Comparison of ENCODE assay signal across 15 cellular contexts in the genomic region with DNA sequence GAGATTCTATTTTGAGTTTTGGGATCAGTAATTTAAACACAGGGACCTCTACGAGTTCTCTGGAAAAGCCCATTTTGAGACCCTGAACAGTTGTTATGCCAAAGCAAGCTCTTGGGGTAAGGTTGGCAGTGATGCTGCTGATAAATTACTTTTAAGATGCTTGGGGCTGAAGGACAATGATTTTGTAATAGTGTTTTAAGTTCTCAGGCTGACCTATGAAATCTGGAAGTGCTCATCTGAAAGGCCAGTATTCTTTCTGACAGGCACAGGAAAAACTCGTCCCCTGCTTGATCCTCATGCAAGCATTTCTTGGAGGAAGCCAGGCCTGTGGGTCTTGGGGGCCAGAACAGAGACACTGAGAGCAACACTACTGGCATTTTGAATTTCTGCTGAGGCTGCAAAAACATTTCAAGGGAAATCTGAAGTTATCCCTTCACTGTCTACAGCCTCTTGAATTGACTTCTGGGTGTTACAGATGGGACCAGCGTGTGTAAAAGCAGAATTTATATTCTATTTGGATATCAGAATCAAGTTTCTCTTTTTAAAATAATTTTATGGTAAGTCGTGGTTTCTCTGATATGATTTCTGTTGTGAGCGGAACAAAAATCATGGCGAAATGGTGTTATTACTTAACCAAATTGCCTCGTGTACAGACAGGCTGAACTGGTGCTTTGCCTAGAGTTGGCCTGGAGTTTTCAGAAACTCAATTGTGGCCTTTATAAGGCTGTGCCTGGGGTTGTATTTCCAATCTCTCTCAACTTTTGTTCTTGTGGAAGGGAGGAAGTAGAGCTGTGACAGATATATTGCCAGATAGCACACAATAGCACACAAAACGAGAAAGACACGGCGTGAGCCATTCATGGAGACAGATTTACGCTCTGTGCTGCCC.
DNase-seq lines count a peak whose midpoint lies in the region; ATAC-seq, FAIRE-seq and TF ChIP-seq lines count a peak whose summit lies in the region.
"Had no signal": no experiment of that assay in that cellular context is flagged by ENCODE, and none has a peak within 500 bp of the region (broad histone marks: within the 10 kb centered on the region; RNA-seq: fewer than 3 reads in every experiment).

No MANE protein-coding gene starts in this region.

- H3K4me3 ChIP-seq in HepG2 (replicated peaks in 1 of 3; ENCODE audit: insufficient read depth in 1 of 3, low read depth in 2 of 3, low read length in 3 of 3) (no peak overlapping the region), right lobe of liver (no peak overlapping the region), muscle layer of duodenum (ENCODE audit: low read depth in 1 of 2, low read length in 2 of 2) (no peak overlapping the region), colonic mucosa (no peak overlapping the region)

- POLR2A ChIA-PET in HepG2 (lab: Yijun Ruan, JAX): no interaction called here
- POLR2A ChIA-PET in activated CD4-positive, alpha-beta T cell treated with anti-CD3 and anti-CD28 coated beads for 36 hours (lab: Charles Lee): no interaction called here

- H3K4me3 Mint-ChIP-seq in activated CD4-positive, alpha-beta T cell treated with anti-CD3 and anti-CD28 coated beads for 36 hours: no peak overlapping the region
- H3K4me3 Mint-ChIP-seq: IgD-negative memory B cell had no signal

- no peak for TF ChIP-seq RAD21 in HepG2 (CRISPR knock-in tag; IDR thresholded peaks at IDR 0.05)

- BruUV-seq in HepG2 (replicated peaks; lab: Mats Ljungman, UMichigan): no TSS peak

- H3K36me3 Mint-ChIP-seq in activated CD4-positive, alpha-beta T cell treated with anti-CD3 and anti-CD28 coated beads for 36 hours (ENCODE audit: low read depth): no peaks in the 10 kb centered on the region
- H3K36me3 Mint-ChIP-seq: IgD-negative memory B cell had no signal

- no peak overlapping the region for H3K27ac Mint-ChIP-seq in activated CD4-positive, alpha-beta T cell treated with anti-CD3 and anti-CD28 coated beads for 36 hours
- H3K27ac Mint-ChIP-seq: IgD-negative memory B cell had no signal

- H3K27me3 ChIP-seq in HepG2 (ENCODE audit: control insufficient read depth in 1 of 2, insufficient read depth in 2 of 2, low read length in 2 of 2) (no peaks in the 10 kb centered on the region), right lobe of liver (no peaks in the 10 kb centered on the region), muscle layer of duodenum (ENCODE audit: low read depth, low read length) (no peaks in the 10 kb centered on the region), colonic mucosa (no peaks in the 10 kb centered on the region)
- H3K27me3 ChIP-seq: brain microvascular endothelial cell had no signal

- TF ChIP-seq CTCF in HepG2 (CRISPR knock-in tag; IDR thresholded peaks at IDR 0.05): no peak
- no peak for TF ChIP-seq CTCF in right lobe of liver (IDR thresholded peaks at IDR 0.05)
- TF ChIP-seq CTCF in colonic mucosa (IDR thresholded peaks at IDR 0.05): no peak

- CTCF ChIA-PET in HepG2 (lab: Yijun Ruan, JAX; ENCODE audit: low intra/inter-chr PET ratio, low total read pairs): no interaction called here
- CTCF ChIA-PET in activated CD4-positive, alpha-beta T cell treated with anti-CD3 and anti-CD28 coated beads for 36 hours (lab: Charles Lee): interaction anchor here (0.6 kb wide), 1 partner anchor 209 kb away, joined by 3 read pairs; no protein-coding TSS in a partner anchor

- H3K36me3 ChIP-seq in HepG2 (replicated peaks in 1 of 2; ENCODE audit: control insufficient read depth in 1 of 2, insufficient read depth in 2 of 2, low read length in 2 of 2) (no peaks in the 10 kb centered on the region), right lobe of liver (no peaks in the 10 kb centered on the region), muscle layer of duodenum (ENCODE audit: control insufficient read depth in 1 of 2, insufficient read depth in 2 of 2, low read length in 2 of 2) (no peaks in the 10 kb centered on the region), colonic mucosa (no peaks in the 10 kb centered on the region)
- H3K36me3 ChIP-seq: brain microvascular endothelial cell had no signal

- no peaks in the 10 kb centered on the region for H4K20me1 ChIP-seq in HepG2 (ENCODE audit: insufficient read depth, low read length)

- H3K9me3 ChIP-seq in HepG2 (ENCODE audit: low read length): no peaks in the 10 kb centered on the region
- no peaks in the 10 kb centered on the region for H3K9me3 ChIP-seq in right lobe of liver
- H3K9me3 ChIP-seq in muscle layer of duodenum (ENCODE audit: control insufficient read depth in 1 of 2, low read length in 2 of 2): no peaks in the 10 kb centered on the region
- H3K9me3 ChIP-seq in colonic mucosa: no peaks in the 10 kb centered on the region

- no peak overlapping the region for H3K27ac ChIP-seq in HepG2 (ENCODE audit: extremely low read length, insufficient read depth, low read length)
- no peak overlapping the region for H3K27ac ChIP-seq in right lobe of liver
- H3K27ac ChIP-seq in muscle layer of duodenum (ENCODE audit: low read length): peak overlapping the region; percentile 8
- H3K27ac ChIP-seq in colonic mucosa: no peak overlapping the region
- H3K27ac ChIP-seq: brain microvascular endothelial cell, VCaP had no signal

- H3K79me2 ChIP-seq in HepG2 (ENCODE audit: insufficient read depth, low read length): no peaks in the 10 kb centered on the region

- no peak overlapping the region for H3K4me2 ChIP-seq in HepG2 (ENCODE audit: low read depth, low read length)

- no peak for TF ChIP-seq EP300 in HepG2 (IDR thresholded peaks at IDR 0.05; ENCODE audit: low read depth in 2 of 2, low read length in 2 of 2)
- no peak for TF ChIP-seq EP300 in HepG2 (CRISPR knock-in tag; IDR thresholded peaks at IDR 0.05; ENCODE audit: borderline replicate concordance)

- in situ Hi-C loops in HepG2 (cut with HindIII; ENCODE audit: extremely low pct_ligation_motif_present, low pct_unique_long_range_greater_than_20kb): no loop called here

- no peak for FAIRE-seq in HepG2 (lab: Jason Lieb, UNC)

- H3K9ac ChIP-seq in HepG2 (ENCODE audit: insufficient read depth, low read depth, low read length): no peak overlapping the region
- no peak overlapping the region for H3K9ac ChIP-seq in colonic mucosa (ENCODE audit: low read depth in 2 of 2, low read length in 2 of 2)

- no peaks in the 10 kb centered on the region for H3K27me3 Mint-ChIP-seq in activated CD4-positive, alpha-beta T cell treated with anti-CD3 and anti-CD28 coated beads for 36 hours
- H3K27me3 Mint-ChIP-seq: IgD-negative memory B cell had no signal

- H3K9me3 Mint-ChIP-seq in activated CD4-positive, alpha-beta T cell treated with anti-CD3 and anti-CD28 coated beads for 36 hours (ENCODE audit: low read depth): no peaks in the 10 kb centered on the region
- H3K9me3 Mint-ChIP-seq: IgD-negative memory B cell had no signal

- no peak overlapping the region for H2AFZ ChIP-seq in HepG2 (ENCODE audit: low read length)

- DNase-seq in HepG2 (ENCODE audit: low spot score) (no peak), right lobe of liver (no peak), dedifferentiated amniotic fluid mesenchymal stem cell (ENCODE audit: extremely low spot score) (peak; percentile 36), cerebellum (ENCODE audit: low spot score) (no peak), colonic mucosa (no peak)
- no peak for DNase-seq in activated CD4-positive, alpha-beta T cell treated with anti-CD3 and anti-CD28 coated beads for 36 hours
- DNase-seq: brain microvascular endothelial cell; head of caudate nucleus; left colon; NCI-H146; NK-92 treated with Interleukin-12 subunit alpha and Interleukin-12 subunit beta, amount 100 ng/mL, for 24 hours had no signal

- no peaks in the 10 kb centered on the region for H3K4me1 ChIP-seq in HepG2 (ENCODE audit: insufficient read depth, low read length)
- no peaks in the 10 kb centered on the region for H3K4me1 ChIP-seq in right lobe of liver
- H3K4me1 ChIP-seq in muscle layer of duodenum (ENCODE audit: control insufficient read depth in 1 of 2, insufficient read depth in 2 of 2, low read length in 2 of 2): peaks cover 0 to 23% of the 10 kb centered on the region in 2 donors
- no peaks in the 10 kb centered on the region for H3K4me1 ChIP-seq in colonic mucosa

- ATAC-seq in HepG2 (no peak), right lobe of liver (no peak), GM21529 (IDR thresholded peaks at IDR 0.05; ENCODE audit: unreplicated experiment) (no peak)
- no peak for ATAC-seq in activated CD4-positive, alpha-beta T cell treated with anti-CD3 and anti-CD28 coated beads for 36 hours
- ATAC-seq: left colon had no signal

- TF ChIP-seq POLR2A in HepG2 (IDR thresholded peaks at IDR 0.05; ENCODE audit: insufficient read depth in 1 of 2, low read depth in 2 of 2, low read length in 2 of 2) (no peak), right lobe of liver (IDR thresholded peaks at IDR 0.05) (no peak)

- WGBS in HepG2 (ENCODE audit: low lambda C conversion rate): 32% methylated on average over 11 of the region's 11 CpGs
- 71% methylated on average over 11 of the region's 11 CpGs for WGBS in right lobe of liver (ENCODE audit: insufficient coverage, low coverage, low lambda C conversion rate, missing lambda C conversion rate)

- H3K4me1 Mint-ChIP-seq in activated CD4-positive, alpha-beta T cell treated with anti-CD3 and anti-CD28 coated beads for 36 hours: no peaks in the 10 kb centered on the region

- intact Hi-C loops in HepG2 (cut with micrococcal nuclease; ENCODE audit: unreplicated experiment): no loop called here
- intact Hi-C loops in right lobe of liver (cut with DNase I): no loop called here
- intact Hi-C loops in colonic mucosa (cut with DNase I): no loop called here
- intact Hi-C loops in activated CD4-positive, alpha-beta T cell treated with anti-CD3 and anti-CD28 coated beads for 36 hours (cut with DNase I, micrococcal nuclease): no loop called here

TF ChIP-seq in HepG2, 621 proteins besides CTCF, POLR2A, EP300 and RAD21:
- no peak for TF ChIP-seq MAFG (CRISPR knock-in tag; IDR thresholded peaks at IDR 0.05)
- TF ChIP-seq MAFF (IDR thresholded peaks at IDR 0.05; ENCODE audit: low read depth, low read length): peak; percentile 91
- TF ChIP-seq MAFK (conservative IDR thresholded peaks at IDR 0.05 in 1 of 2, IDR thresholded peaks at IDR 0.05 in 1 of 2; ENCODE audit: low read length in 2 of 2): peak; percentile 90 to 95
- no peak for TF ChIP-seq SMARCE1 (IDR thresholded peaks at IDR 0.05; ENCODE audit: borderline replicate concordance)
- TF ChIP-seq ZNF207 (IDR thresholded peaks at IDR 0.05; ENCODE audit: borderline replicate concordance): no peak
